Comparison of ENCODE assay signal across 16 cellular contexts in genomic region chr6:98044168-98044567, GRCh38.
DNase-seq lines count a peak whose midpoint lies in the region; ATAC-seq and TF ChIP-seq lines count a peak whose summit lies in the region.
"Had no signal": no experiment of that assay in that cellular context is flagged by ENCODE, and none has a peak within 500 bp of the region (broad histone marks: within the 10 kb centered on the region; RNA-seq: fewer than 3 reads in every experiment).

No MANE protein-coding gene starts in this region.

- no peaks in the 10 kb centered on the region for H3K36me3 ChIP-seq in HUES6 (ENCODE audit: control insufficient read depth, insufficient read depth, low read length)
- no peaks in the 10 kb centered on the region for H3K36me3 ChIP-seq in neural cell (ENCODE audit: insufficient read depth, low read length)
- H3K36me3 ChIP-seq: BE2C had no signal

- H3K27me3 ChIP-seq in HUES6 (ENCODE audit: control insufficient read depth, insufficient read depth, low read length) (no peaks in the 10 kb centered on the region), neural cell (ENCODE audit: insufficient read depth, low read depth, low read length) (no peaks in the 10 kb centered on the region)
- H3K27me3 ChIP-seq: BE2C had no signal

- H3K4me2 ChIP-seq in neural cell (ENCODE audit: low read length): peak overlapping the region; percentile 75

- no peak overlapping the region for H2AFZ ChIP-seq in neural cell (ENCODE audit: low read depth, low read length)

- TF ChIP-seq RAD21 in neural cell (conservative IDR thresholded peaks at IDR 0.05): peak; percentile 55

- H3K4me3 ChIP-seq in HUES6 (ENCODE audit: low read depth, low read length) (no peak overlapping the region), neural cell (ENCODE audit: low read length) (peak overlapping the region; percentile 56)
- H3K4me3 ChIP-seq: GM12878 had no signal

- H4K20me1 ChIP-seq in neural cell (ENCODE audit: insufficient read depth): no peaks in the 10 kb centered on the region

- TF ChIP-seq CTCF in neural cell (IDR thresholded peaks at IDR 0.05; ENCODE audit: poor library complexity, severe bottlenecking): no peak
- no peak for TF ChIP-seq CTCF in GM10266 (IDR thresholded peaks at IDR 0.05; ENCODE audit: control insufficient read depth, insufficient read depth, low read depth, missing control alignments)

- peak; percentile 34 for DNase-seq in D341Med (ENCODE audit: low spot score)
- peak; percentile 88 for DNase-seq in NCI-H69 (lab: John Stamatoyannopoulos, UW)
- DNase-seq in GM10266 (ENCODE audit: extremely low spot score): no peak
- no peak for DNase-seq in stimulated activated CD8-positive, alpha-beta memory T cell treated with anti-CD3 and anti-CD28 coated beads, Interleukin-4, amount 100 ng/mL, for 48 hours
- DNase-seq in NCI-H128 (lab: John Stamatoyannopoulos, UW; ENCODE audit: unreplicated experiment): no peak
- DNase-seq: BE2C, DMS53, MM.1S, NCI-H1436, NCI-H2171, NCI-H510A treated with DMSO at 0.1 percent for 48 hours, T-helper 9 cell had no signal

- no peaks in the 10 kb centered on the region for H3K9me3 ChIP-seq in HUES6 (ENCODE audit: control insufficient read depth, insufficient read depth, low read depth, low read length)
- H3K9me3 ChIP-seq in neural cell (ENCODE audit: low read length): no peaks in the 10 kb centered on the region
- H3K9me3 ChIP-seq: BE2C had no signal

- no peaks in the 10 kb centered on the region for H3K79me2 ChIP-seq in neural cell (replicated peaks; ENCODE audit: insufficient read depth, low read length)

- H3F3A ChIP-seq in neural cell (ENCODE audit: insufficient read depth, low read length, poor library complexity, severe bottlenecking): peaks cover 3% of the 10 kb centered on the region

- peaks cover 84% of the 10 kb centered on the region for H3K4me1 ChIP-seq in HUES6 (ENCODE audit: control insufficient read depth, insufficient read depth, low read length)
- H3K4me1 ChIP-seq: BE2C had no signal

- H3K9me2 ChIP-seq in neural cell (ENCODE audit: insufficient read depth, low read length): no peaks in the 10 kb centered on the region

- TF ChIP-seq EP300 in neural cell (conservative IDR thresholded peaks at IDR 0.05; ENCODE audit: poor library complexity, severe bottlenecking): peak; percentile 94

- no peak for ATAC-seq in HG03280 (IDR thresholded peaks at IDR 0.05; ENCODE audit: unreplicated experiment)
- ATAC-seq: GM12878 had no signal

- H3K27ac ChIP-seq in HUES6 (ENCODE audit: low read depth, low read length) (peak overlapping the region; percentile 42; the same call in 1 of the 2 replicates), neural cell (ENCODE audit: low read length) (peak overlapping the region; percentile 94)

- peak overlapping the region; percentile 13 for H3K9ac ChIP-seq in HUES6 (ENCODE audit: low read length)
- peak overlapping the region; percentile 66 for H3K9ac ChIP-seq in neural cell (ENCODE audit: low read length)

TF ChIP-seq in neural cell, 6 proteins besides CTCF, POLR2A, EP300 and RAD21:
- TF ChIP-seq TAF1 (IDR thresholded peaks at IDR 0.05; ENCODE audit: low read depth) (no peak), EZH2 (IDR thresholded peaks at IDR 0.05; ENCODE audit: borderline replicate concordance, insufficient read depth, low read length, poor library complexity, severe bottlenecking) (no peak), REST (IDR thresholded peaks at IDR 0.05; ENCODE audit: borderline replicate concordance) (no peak), MXI1 (conservative IDR thresholded peaks at IDR 0.05; ENCODE audit: poor library complexity, severe bottlenecking) (peak; percentile 54), POLR2AphosphoS5 (IDR thresholded peaks at IDR 0.05) (peak; percentile 80), SMC3 (conservative IDR thresholded peaks at IDR 0.05; ENCODE audit: poor library complexity) (peak; percentile 45)

Comparison
In these comparisons a context has a peak if more than half of its experiments do, and no peak if none do; other contexts are left out.
1. DNase-seq: peak in D341Med (single experiment) and NCI-H69 (single experiment); none in GM10266 (single experiment), stimulated activated CD8-positive, alpha-beta memory T cell treated with anti-CD3 and anti-CD28 coated beads, Interleukin-4, amount 100 ng/mL, for 48 hours (single experiment) and NCI-H128 (single experiment).